Comparison of ENCODE assay signal across 21 cellular contexts in genomic region chr3:161270991-161271390, GRCh38. TPM values are rescaled to one million over a fixed set of nuclear protein-coding genes. Genes with fewer than 3 reads are reported as not detected.
DNase-seq lines count a peak whose midpoint lies in the region; ATAC-seq and TF ChIP-seq lines count a peak whose summit lies in the region.
"Had no signal": no experiment of that assay in that cellular context is flagged by ENCODE, and none has a peak within 500 bp of the region (broad histone marks: within the 10 kb centered on the region; RNA-seq: fewer than 3 reads in every experiment).

No MANE protein-coding gene starts in this region.

- H4K20me1 ChIP-seq in fibroblast of lung (ENCODE audit: control insufficient read depth, extremely low read depth, insufficient read depth, low read length) = no peaks in the 10 kb centered on the region

- H3K27me3 ChIP-seq in right atrium auricular region = no peaks in the 10 kb centered on the region
- H3K27me3 ChIP-seq in fibroblast of lung (ENCODE audit: control insufficient read depth, insufficient read depth, low read length) = no peaks in the 10 kb centered on the region
- no peaks in the 10 kb centered on the region for H3K27me3 ChIP-seq in testis
- H3K27me3 ChIP-seq: BE2C had no signal

- TF ChIP-seq CTCF in right atrium auricular region (IDR thresholded peaks at IDR 0.05) = no peak
- TF ChIP-seq CTCF in fibroblast of lung (conservative IDR thresholded peaks at IDR 0.05 in 1 of 2, IDR thresholded peaks at IDR 0.05 in 1 of 2; ENCODE audit: low read depth in 1 of 2, low read length in 2 of 2) = no peak
- TF ChIP-seq CTCF in testis (IDR thresholded peaks at IDR 0.05) = no peak

- H3K27ac ChIP-seq in right atrium auricular region = no peak overlapping the region
- no peak overlapping the region for H3K27ac ChIP-seq in fibroblast of lung (ENCODE audit: insufficient read depth, low read length)
- no peak overlapping the region for H3K27ac ChIP-seq in testis
- H3K27ac ChIP-seq: GM23248, HL-60 had no signal

- DNase-seq in left ventricle myocardium superior = peak; percentile 36
- DNase-seq in right atrium auricular region (ENCODE audit: low spot score) = no peak
- DNase-seq in SK-MEL-5 (ENCODE audit: low read depth, low spot score) = peak; percentile 27
- DNase-seq in fibroblast of lung (ENCODE audit: low read depth in 2 of 2) = peak in 1 of 2 donors; percentile 44
- no peak for DNase-seq in NCI-H2171 (lab: John Stamatoyannopoulos, UW)
- DNase-seq in SK-N-DZ (ENCODE audit: low spot score) = no peak
- no peak for DNase-seq in testis
- DNase-seq: BE2C, DMS79, GM23248, KBM-7, NCI-H1092, NCI-H1436, NCI-H1930, NCI-H524 treated with DMSO at 0.1 percent for 48 hours, SHP77 had no signal

- H3K9ac ChIP-seq in fibroblast of lung (ENCODE audit: insufficient read depth, low read length) = no peak overlapping the region
- H3K9ac ChIP-seq: GM23248 had no signal

- 78 to 80% methylated on average over 4 of the region's 4 CpGs for WGBS in testis, 2 donors

- in situ Hi-C loops in SK-MEL-5 (cut with HindIII; ENCODE audit: low pct_unique_long_range_greater_than_20kb, low sequenced_read_pairs) = no loop called here

- peak; percentile 49 for ATAC-seq in left ventricle myocardium superior
- ATAC-seq: GM12878, HCT116, HepG2, SK-N-SH treated with all-trans-retinoic acid at 6 μM for 48 hours had no signal

- no peak overlapping the region for H3K4me3 ChIP-seq in right atrium auricular region
- no peak overlapping the region for H3K4me3 ChIP-seq in fibroblast of lung (replicated peaks in 1 of 4; ENCODE audit: control extremely low read depth in 1 of 4, insufficient read depth in 1 of 4, low read depth in 3 of 4, low read length in 4 of 4)
- H3K4me3 ChIP-seq in testis = no peak overlapping the region
- H3K4me3 ChIP-seq: GM12878, GM23248 had no signal

- H3K4me1 ChIP-seq in right atrium auricular region = peaks cover 0 to 5% of the 10 kb centered on the region in 2 donors
- H3K4me1 ChIP-seq in fibroblast of lung (ENCODE audit: control insufficient read depth, extremely low read depth, insufficient read depth, low read length) = peaks cover 8% of the 10 kb centered on the region
- H3K4me1 ChIP-seq in testis = no peaks in the 10 kb centered on the region

- no peak for TF ChIP-seq POLR2A in testis (IDR thresholded peaks at IDR 0.05)

- intact Hi-C loops in left ventricle myocardium superior (cut with micrococcal nuclease) = no loop called here
- intact Hi-C loops in testis (cut with DNase I; ENCODE audit: low total_unique reads) = loop anchor here (10.0 kb wide), 1 partner anchor 154 kb away; no protein-coding TSS in a partner anchor

- H3K36me3 ChIP-seq in right atrium auricular region = peaks cover 5% of the 10 kb centered on the region
- no peaks in the 10 kb centered on the region for H3K36me3 ChIP-seq in fibroblast of lung (ENCODE audit: control insufficient read depth, insufficient read depth, low read length)
- H3K36me3 ChIP-seq in testis (ENCODE audit: low read depth, missing control alignments) = no peaks in the 10 kb centered on the region
- H3K36me3 ChIP-seq: BE2C had no signal

- H2AFZ ChIP-seq in fibroblast of lung (ENCODE audit: low read length) = peak overlapping the region; percentile 33
- H2AFZ ChIP-seq: GM23248 had no signal

- no peaks in the 10 kb centered on the region for H3K9me3 ChIP-seq in right atrium auricular region
- no peaks in the 10 kb centered on the region for H3K9me3 ChIP-seq in fibroblast of lung (ENCODE audit: control insufficient read depth, insufficient read depth, low read depth, low read length)
- no peaks in the 10 kb centered on the region for H3K9me3 ChIP-seq in testis
- H3K9me3 ChIP-seq: BE2C had no signal

- no peaks in the 10 kb centered on the region for H3K79me2 ChIP-seq in fibroblast of lung (ENCODE audit: control insufficient read depth, insufficient read depth, low read length)

- H3K4me2 ChIP-seq in fibroblast of lung (ENCODE audit: extremely low read depth, insufficient read depth, low read length) = no peak overlapping the region

RNA-seq across cellular contexts. Expression of gene NMD3, which starts 49.9 kb away (rescaled TPM):
- total RNA-seq in left ventricle myocardium superior (64.6 TPM), right atrium auricular region (10 to 100 TPM; 33.2 to 40.8 TPM), fibroblast of lung (98.9 and 134 TPM in 2 replicates), testis (10 to 100 TPM; 28.6 to 30.5 TPM)
- total RNA-seq in SK-MEL-5 (2014; rRNA removed; shearing (Covaris generic)) = 52.2 and 62.9 TPM in 2 replicates
- 45.0 and 61.0 TPM in 2 replicates for polyA plus RNA-seq in SK-MEL-5 (2015; cell fraction: cytosol; rRNA removed)
- polyA plus RNA-seq in SK-MEL-5 (2015; cell fraction: nucleus; rRNA removed) = 61.3 and 78.2 TPM in 2 replicates
- polyA plus RNA-seq in fibroblast of lung (52.6 and 62.8 TPM in 2 replicates), testis (ENCODE audit: insufficient read depth, low read depth, low replicate concordance) (17.5 TPM)
- 45.7 and 49.7 TPM in 2 replicates for polyA plus RNA-seq in fibroblast of lung (2012)
- 23.1 and 24.9 TPM in 2 replicates for polyA minus RNA-seq in fibroblast of lung (ENCODE audit: low replicate concordance)
- polyA plus RNA-seq in SK-N-DZ (2014; cell fraction: cytosol; rRNA removed) = 41.7 and 50.7 TPM in 2 replicates
- polyA plus RNA-seq in SK-N-DZ (2014; cell fraction: nucleus; rRNA removed) = 39.4 and 44.1 TPM in 2 replicates

Comparison
In these comparisons a context has a peak if more than half of its experiments do, and no peak if none do; other contexts are left out.
1. DNase-seq: peak in left ventricle myocardium superior (single experiment) and SK-MEL-5 (single experiment); none in right atrium auricular region (single experiment), NCI-H2171 (single experiment), SK-N-DZ (single experiment) and testis (single experiment).